In the genomic region with DNA sequence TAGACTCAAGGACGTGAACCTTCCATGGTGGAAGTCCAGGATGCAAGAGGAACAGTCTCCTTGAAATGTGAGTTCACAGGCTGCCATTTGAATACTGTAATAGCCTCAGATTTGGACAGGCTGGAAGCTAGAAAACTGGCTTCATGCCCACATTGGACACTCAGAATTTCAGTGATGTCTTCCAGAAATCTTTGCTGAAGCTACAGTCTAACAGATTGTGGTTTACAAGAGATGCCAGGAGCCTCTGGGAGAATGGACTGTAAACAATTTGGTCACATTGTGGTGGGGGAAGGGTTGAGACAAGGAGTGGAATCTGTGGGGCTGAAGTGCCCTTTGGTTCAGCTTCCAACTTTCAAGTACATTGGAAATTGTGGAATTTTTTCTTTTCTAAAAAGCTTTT, we compare ENCODE assay signal across 21 cellular contexts.
A peak's percentile ranks its signal among the peaks of the same experiment; 100 is the strongest.
DNase-seq lines count a peak whose midpoint lies in the region; ATAC-seq, FAIRE-seq and TF ChIP-seq lines count a peak whose summit lies in the region.
"Had no signal": no experiment of that assay in that cellular context is flagged by ENCODE, and none has a peak within 500 bp of the region (broad histone marks: within the 10 kb centered on the region; RNA-seq: fewer than 3 reads in every experiment).

No MANE protein-coding gene starts in this region.

- H3K9me3 Mint-ChIP-seq in WTC11, result peaks cover 18% of the 10 kb centered on the region

- H3K79me2 ChIP-seq in GM23248 (ENCODE audit: insufficient read depth), result no peaks in the 10 kb centered on the region
- H3K79me2 ChIP-seq in K562 (ENCODE audit: control insufficient read depth, insufficient read depth, low read length), result no peaks in the 10 kb centered on the region

- H3F3A ChIP-seq in GM23248 (ENCODE audit: insufficient read depth), result 0 out of 2 replicates have a peak, but pooled peaks cover 2% of the 10 kb centered on the region

- H3K27me3 ChIP-seq in GM23248 (replicated peaks; ENCODE audit: insufficient read depth), result no peaks in the 10 kb centered on the region
- no peaks in the 10 kb centered on the region for H3K27me3 ChIP-seq in K562 (ENCODE audit: control insufficient read depth in 2 of 2, insufficient read depth in 2 of 2, low read length in 2 of 2)
- H3K27me3 ChIP-seq: gastrocnemius medialis, pancreas, testis had no signal

- peaks cover 10% of the 10 kb centered on the region for H3K36me3 Mint-ChIP-seq in WTC11
- H3K36me3 Mint-ChIP-seq: activated naive CD4-positive, alpha-beta T cell treated with anti-CD3 and anti-CD28 coated beads, Interleukin-2, amount 50 U/mL, for 24 hours; CD4-positive, alpha-beta memory T cell had no signal

- H2AFZ ChIP-seq in GM23248 (no peak overlapping the region), K562 (ENCODE audit: low read depth, low read length) (peak overlapping the region; percentile 14; the same call in 1 of the 2 replicates)

- no peak for TF ChIP-seq CTCF in K562 (IDR thresholded peaks at IDR 0.05 in 2 of 3, conservative IDR thresholded peaks at IDR 0.05 in 1 of 3; ENCODE audit: insufficient read depth in 2 of 3, low read depth in 1 of 3, low read length in 3 of 3)
- TF ChIP-seq CTCF in fibroblast of the aortic adventitia (IDR thresholded peaks at IDR 0.05; ENCODE audit: insufficient read depth, low read length), result no peak
- TF ChIP-seq CTCF in mucosa of descending colon (IDR thresholded peaks at IDR 0.05), result no peak
- no peak for TF ChIP-seq CTCF in WTC11 (IDR thresholded peaks at IDR 0.05)

- H3K4me3 ChIP-seq in GM23248 (no peak overlapping the region), K562 (no peak overlapping the region), fibroblast of the aortic adventitia (ENCODE audit: low read depth, low read length) (no peak overlapping the region), mucosa of descending colon (no peak overlapping the region)
- H3K4me3 ChIP-seq: gastrocnemius medialis, pancreas, testis had no signal

- CTCF ChIA-PET in K562 (lab: Yijun Ruan, JAX; ENCODE audit: low intra/inter-chr PET ratio), result no interaction called here
- CTCF ChIA-PET in WTC11 (lab: Charles Lee), result no interaction called here

- H3K9me3 ChIP-seq in GM23248 (ENCODE audit: low read depth) (no peaks in the 10 kb centered on the region), K562 (replicated peaks; ENCODE audit: control insufficient read depth, insufficient read depth, low read depth, low read length) (no peaks in the 10 kb centered on the region; the same call in 1 of the 2 replicates), mucosa of descending colon (no peaks in the 10 kb centered on the region)
- H3K9me3 ChIP-seq: gastrocnemius medialis, pancreas, testis had no signal

- H3K9me1 ChIP-seq in K562 (ENCODE audit: control insufficient read depth, insufficient read depth, low read length), result no peaks in the 10 kb centered on the region

- in situ Hi-C loops in GM23248 (cut with MboI) (no loop called here), K562 (cut with MboI) (no loop called here)

- ATAC-seq in K562 (no peak), mucosa of descending colon (no peak), WTC11 (no peak)
- ATAC-seq: gastrocnemius medialis, HCT116, left colon, pancreas, sciatic nerve had no signal

- H3K4me1 Mint-ChIP-seq in WTC11, result peaks cover 30% of the 10 kb centered on the region
- H3K4me1 Mint-ChIP-seq: activated naive CD4-positive, alpha-beta T cell treated with anti-CD3 and anti-CD28 coated beads, Interleukin-2, amount 50 U/mL, for 24 hours; CD4-positive, alpha-beta memory T cell; nephron had no signal

- H3K4me1 ChIP-seq in GM23248 (ENCODE audit: insufficient read depth), result peaks cover 2% of the 10 kb centered on the region
- peaks cover 13 to 22% of the 10 kb centered on the region in 2 experiments for H3K4me1 ChIP-seq in K562 (replicated peaks in 1 of 2; ENCODE audit: control insufficient read depth in 2 of 2, insufficient read depth in 2 of 2, low read length in 2 of 2)
- no peaks in the 10 kb centered on the region for H3K4me1 ChIP-seq in mucosa of descending colon (ENCODE audit: low read depth)
- H3K4me1 ChIP-seq: gastrocnemius medialis, pancreas, testis had no signal

- intact Hi-C loops in K562 (cut with micrococcal nuclease), result no loop called here
- intact Hi-C loops in mucosa of descending colon (cut with DNase I, micrococcal nuclease), result no loop called here

- H3K27ac Mint-ChIP-seq in WTC11, result no peak overlapping the region
- H3K27ac Mint-ChIP-seq: activated naive CD4-positive, alpha-beta T cell treated with anti-CD3 and anti-CD28 coated beads, Interleukin-2, amount 50 U/mL, for 24 hours had no signal

- DNase-seq in GM23248 (peak; percentile 77), K562 (ENCODE audit: extremely low read depth in 1 of 4, low spot score in 3 of 4) (no peak), fibroblast of the aortic adventitia (ENCODE audit: low read depth) (peak; percentile 74), stromal cell of bone marrow (ENCODE audit: low read depth) (peak; percentile 65), GOT3 (lab: John Stamatoyannopoulos, UW) (no peak), mucosa of descending colon (no peak), WTC11 (ENCODE audit: low spot score) (no peak)
- DNase-seq: CD4-positive, alpha-beta memory T cell; cortex of kidney; DMS53; gastrocnemius medialis; left colon; NCI-H1417 treated with DMSO at 0.1 percent for 48 hours; pancreas; SW 1271; testis had no signal

- H3K4me2 ChIP-seq in GM23248 (ENCODE audit: unreplicated experiment) (no peak overlapping the region), K562 (ENCODE audit: insufficient read depth, low read length) (no peak overlapping the region)

- H3K9ac ChIP-seq in GM23248 (no peak overlapping the region), K562 (ENCODE audit: insufficient read depth in 1 of 2, low read depth in 2 of 2, low read length in 2 of 2) (no peak overlapping the region)

- WGBS in GM23248 (ENCODE audit: low coverage in 1 of 2, low lambda C conversion rate in 2 of 2, missing lambda C conversion rate in 2 of 2), 2 experiments, result 57 to 73% methylated on average over 1 of the region's 1 CpG
- 40% methylated on average over 1 of the region's 1 CpG for WGBS in K562 (ENCODE audit: insufficient coverage, low coverage, missing lambda C conversion rate)

- TF ChIP-seq RAD21 in K562 (CRISPR knock-in tag; conservative IDR thresholded peaks at IDR 0.05 in 1 of 2, IDR thresholded peaks at IDR 0.05 in 1 of 2), result no peak

- no peak for TF ChIP-seq POLR2A in K562 (conservative IDR thresholded peaks at IDR 0.05)

- no peak for FAIRE-seq in K562 (lab: Jason Lieb, UNC)
- FAIRE-seq: endometrium, pancreas had no signal

- BruUV-seq in K562 (replicated peaks; lab: Mats Ljungman, UMichigan), result no TSS peak

- H4K20me1 ChIP-seq in GM23248 (ENCODE audit: insufficient read depth) (no peaks in the 10 kb centered on the region), K562 (replicated peaks; ENCODE audit: control insufficient read depth, insufficient read depth, low read length) (no peaks in the 10 kb centered on the region)

- H3K9me2 ChIP-seq in GM23248 (ENCODE audit: insufficient read depth), result no peaks in the 10 kb centered on the region; the same call in 1 of the 2 replicates

- POLR2A ChIA-PET in K562 (lab: Yijun Ruan, JAX) (interaction anchor here (0.6 kb wide), 1 partner anchor 48 kb away, joined by 3 read pairs; no protein-coding TSS in a partner anchor), WTC11 (lab: Charles Lee) (no interaction called here)

- TF ChIP-seq EP300 in K562 (IDR thresholded peaks at IDR 0.05; ENCODE audit: low read length), result no peak

- H3K27me3 Mint-ChIP-seq in WTC11 (ENCODE audit: low read depth), result no peaks in the 10 kb centered on the region; the same call in 1 of the 2 replicates

- no peak overlapping the region for H3K27ac ChIP-seq in GM23248
- H3K27ac ChIP-seq in K562 (ENCODE audit: extremely low read depth, low read depth, low read length), result no peak overlapping the region
- H3K27ac ChIP-seq: gastrocnemius medialis, pancreas, testis had no signal

- no peaks in the 10 kb centered on the region for H3K36me3 ChIP-seq in GM23248 (ENCODE audit: low read depth)
- no peaks in the 10 kb centered on the region for H3K36me3 ChIP-seq in K562 (ENCODE audit: control insufficient read depth, insufficient read depth, low read length)
- H3K36me3 ChIP-seq in mucosa of descending colon (ENCODE audit: low read depth), result no peaks in the 10 kb centered on the region
- H3K36me3 ChIP-seq: gastrocnemius medialis, pancreas had no signal

- no peak overlapping the region for H3K4me3 Mint-ChIP-seq in WTC11
- H3K4me3 Mint-ChIP-seq: activated naive CD4-positive, alpha-beta T cell treated with anti-CD3 and anti-CD28 coated beads, Interleukin-2, amount 50 U/mL, for 24 hours; CD4-positive, alpha-beta memory T cell; nephron had no signal

TF ChIP-seq in K562, 482 proteins besides CTCF, POLR2A, EP300 and RAD21 (continues in another document):
- TF ChIP-seq NR2C2 (CRISPR knock-in tag; IDR thresholded peaks at IDR 0.05) (no peak), NR2C2 (tag; IDR thresholded peaks at IDR 0.05) (no peak), CREBBP (IDR thresholded peaks at IDR 0.05; ENCODE audit: low read depth, low read length) (no peak), ZNF551 (CRISPR knock-in tag; IDR thresholded peaks at IDR 0.05) (no peak), ETS2 (tag; IDR thresholded peaks at IDR 0.05; ENCODE audit: borderline replicate concordance, poor library complexity, severe bottlenecking) (no peak), RBM39 (optimal IDR thresholded peaks at IDR 0.05; ENCODE audit: low read depth, low read length) (no peak), TSC22D4 (tag; IDR thresholded peaks at IDR 0.05) (no peak), TBP (optimal IDR thresholded peaks at IDR 0.05; ENCODE audit: low read depth, low read length) (no peak), JUND (IDR thresholded peaks at IDR 0.05; ENCODE audit: borderline replicate concordance, low read depth, low read length) (no peak), JUND (tag; IDR thresholded peaks at IDR 0.05; ENCODE audit: borderline replicate concordance, low read depth, low read length) (no peak)

TF ChIP-seq in WTC11, 78 proteins besides CTCF, POLR2A, EP300 and RAD21 (continues in another document):
- TF ChIP-seq, protein P1, sequence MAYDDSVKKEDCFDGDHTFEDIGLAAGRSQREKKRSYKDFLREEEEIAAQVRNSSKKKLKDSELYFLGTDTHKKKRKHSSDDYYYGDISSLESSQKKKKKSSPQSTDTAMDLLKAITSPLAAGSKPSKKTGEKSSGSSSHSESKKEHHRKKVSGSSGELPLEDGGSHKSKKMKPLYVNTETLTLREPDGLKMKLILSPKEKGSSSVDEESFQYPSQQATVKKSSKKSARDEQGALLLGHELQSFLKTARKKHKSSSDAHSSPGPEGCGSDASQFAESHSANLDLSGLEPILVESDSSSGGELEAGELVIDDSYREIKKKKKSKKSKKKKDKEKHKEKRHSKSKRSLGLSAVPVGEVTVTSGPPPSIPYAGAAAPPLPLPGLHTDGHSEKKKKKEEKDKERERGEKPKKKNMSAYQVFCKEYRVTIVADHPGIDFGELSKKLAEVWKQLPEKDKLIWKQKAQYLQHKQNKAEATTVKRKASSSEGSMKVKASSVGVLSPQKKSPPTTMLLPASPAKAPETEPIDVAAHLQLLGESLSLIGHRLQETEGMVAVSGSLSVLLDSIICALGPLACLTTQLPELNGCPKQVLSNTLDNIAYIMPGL (CRISPR knock-in tag; IDR thresholded peaks at IDR 0.05), result no peak
- no peak for TF ChIP-seq CREM (CRISPR knock-in tag; IDR thresholded peaks at IDR 0.05)
- no peak for TF ChIP-seq ZBTB21 (CRISPR knock-in tag; IDR thresholded peaks at IDR 0.05; ENCODE audit: borderline replicate concordance)

Comparison
In these comparisons a context has a peak if more than half of its experiments do, and no peak if none do; other contexts are left out.
1. DNase-seq: peak in GM23248 (single experiment), fibroblast of the aortic adventitia (single experiment) and stromal cell of bone marrow (single experiment); none in K562 (0 of 4), GOT3 (single experiment), mucosa of descending colon (0 of 3) and WTC11 (single experiment).